Comparison of ENCODE assay signal across 8 cellular contexts in the genomic region with DNA sequence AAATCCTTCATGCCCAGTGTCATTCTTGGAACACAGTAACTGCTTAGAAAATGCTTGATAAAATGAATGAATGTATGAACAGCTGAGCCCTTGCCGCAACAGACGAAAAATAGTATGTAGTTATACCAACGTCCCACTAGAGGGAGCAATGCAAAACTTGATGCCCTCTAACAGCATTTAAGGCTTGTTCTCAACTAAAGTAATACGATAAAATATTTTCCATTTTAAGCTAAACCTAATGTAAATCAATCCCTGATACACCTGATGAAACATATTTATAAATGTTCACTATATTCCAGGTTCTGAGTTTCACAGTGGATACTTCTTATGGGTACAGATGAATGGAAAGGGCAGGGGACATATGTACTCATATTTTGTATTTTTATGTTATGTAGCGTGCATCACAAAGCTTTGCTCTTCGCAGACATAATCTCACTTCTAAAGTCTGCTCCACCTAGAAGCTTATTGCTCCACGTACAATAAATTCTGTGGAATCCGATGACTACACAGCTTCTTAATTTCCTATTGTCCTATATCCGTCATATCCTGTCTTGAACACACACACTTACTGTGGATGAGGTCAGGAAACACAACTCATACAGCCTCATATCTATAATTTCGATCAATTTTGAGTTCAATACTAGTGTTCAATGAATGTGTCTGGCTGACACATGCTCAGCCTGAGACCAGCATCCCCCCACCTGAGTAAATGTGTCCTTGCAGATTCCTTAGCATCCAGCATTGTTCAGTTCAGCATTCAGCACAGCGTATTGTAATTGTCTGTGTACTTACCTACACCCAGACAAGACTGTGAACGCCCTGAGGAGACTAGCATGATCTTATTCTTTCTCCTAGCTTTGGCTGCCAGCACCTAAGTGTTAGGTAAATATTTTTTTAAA. TPM values are rescaled to one million over a fixed set of nuclear protein-coding genes. Genes with fewer than 3 reads are reported as not detected.
A peak's percentile ranks its signal among the peaks of the same experiment; 100 is the strongest.
DNase-seq lines count a peak whose midpoint lies in the region; ATAC-seq and TF ChIP-seq lines count a peak whose summit lies in the region.

No MANE protein-coding gene starts in this region.

- H3K4me1 Mint-ChIP-seq in MCF 10A (ENCODE audit: insufficient read depth, unreplicated experiment) = peaks cover 38% of the 10 kb centered on the region

- H3K27ac ChIP-seq in 22Rv1 (peak overlapping the region; percentile 57), left lung (no peak overlapping the region), upper lobe of left lung (no peak overlapping the region)

- TF ChIP-seq CTCF in 22Rv1 (IDR thresholded peaks at IDR 0.05) (peak; percentile 98), MCF 10A (IDR thresholded peaks at IDR 0.05; ENCODE audit: unreplicated experiment) (peak; percentile 98), left lung (IDR thresholded peaks at IDR 0.05) (peak; percentile 63 to 77), upper lobe of left lung (IDR thresholded peaks at IDR 0.05) (peak; percentile 51 to 72 (median 60))

- TF ChIP-seq POLR2A in upper lobe of left lung (IDR thresholded peaks at IDR 0.05) = no peak

- POLR2A ChIA-PET in MCF 10A (lab: Yijun Ruan, JAX) = interaction anchor here (0.6 to 21.0 kb wide), 22 partner anchors 11 to 1560 kb away, joined by 3 to 1382 read pairs (median 4); a partner anchor contains a TSS

- H3K4me3 ChIP-seq in left lung (no peak overlapping the region), upper lobe of left lung (no peak overlapping the region)

- peaks cover 7% of the 10 kb centered on the region for H3K9me3 Mint-ChIP-seq in MCF 10A (ENCODE audit: unreplicated experiment)

- H3K27me3 ChIP-seq in left lung = peaks cover 0 to 37% of the 10 kb centered on the region in 2 donors
- H3K27me3 ChIP-seq in upper lobe of left lung = no peaks in the 10 kb centered on the region

- peak overlapping the region; percentile 32 for H3K27ac Mint-ChIP-seq in MCF 10A (ENCODE audit: low read depth, unreplicated experiment)

- 33 to 36% methylated on average over 12 of the region's 12 CpGs for WGBS in upper lobe of left lung, 2 donors

- no peaks in the 10 kb centered on the region for H3K9me3 ChIP-seq in left lung
- no peaks in the 10 kb centered on the region for H3K9me3 ChIP-seq in upper lobe of left lung

- TF ChIP-seq EP300 in upper lobe of left lung (IDR thresholded peaks at IDR 0.05) = no peak

- ATAC-seq in HG03066 (IDR thresholded peaks at IDR 0.05; ENCODE audit: low read depth, unreplicated experiment) (peak; percentile 40), left lung (peak; percentile 69), upper lobe of left lung (ENCODE audit: low FRiP score in 2 of 2) (peak; percentile 54 to 63), HG03520 (IDR thresholded peaks at IDR 0.05; ENCODE audit: unreplicated experiment) (no peak)

- no peaks in the 10 kb centered on the region for H3K27me3 Mint-ChIP-seq in MCF 10A (ENCODE audit: insufficient read depth, unreplicated experiment)

- CTCF ChIA-PET in MCF 10A (lab: Yijun Ruan, JAX) = interaction anchor here (0.5 to 30.3 kb wide), 58 partner anchors 5 to 1949 kb away, joined by 3 to 1144 read pairs (median 4); a partner anchor contains a TSS

- peak; percentile 94 for DNase-seq in ELR (ENCODE audit: low read depth)
- peak; percentile 48 for DNase-seq in NOMO-1 treated with DMSO at 0.1 percent for 48 hours (lab: John Stamatoyannopoulos, UW; ENCODE audit: unreplicated experiment)
- peak; percentile 89 for DNase-seq in MCF 10A (ENCODE audit: unreplicated experiment)
- DNase-seq in left lung = no peak
- DNase-seq in upper lobe of left lung = no peak

- H3K4me1 ChIP-seq in left lung (peaks cover 0 to 16% of the 10 kb centered on the region in 2 donors), upper lobe of left lung (peaks cover 0 to 17% (median 10%) of the 10 kb centered on the region in 4 donors)

- H3K36me3 ChIP-seq in left lung (no peaks in the 10 kb centered on the region), upper lobe of left lung (no peaks in the 10 kb centered on the region)

- BruUV-seq in MCF 10A (replicated peaks; lab: Mats Ljungman, UMichigan) = TSS peak; percentile 22

- intact Hi-C loops in MCF 10A (cut with micrococcal nuclease) = loop anchor here (1.0 to 2.0 kb wide), 2 partner anchors 15 to 39 kb away; a partner anchor contains a TSS
- intact Hi-C loops in left lung (cut with DNase I) = no loop called here

- H3K4me3 Mint-ChIP-seq in MCF 10A (ENCODE audit: unreplicated experiment) = no peak overlapping the region

- no peaks in the 10 kb centered on the region for H3K36me3 Mint-ChIP-seq in MCF 10A (ENCODE audit: insufficient read depth, unreplicated experiment)

RNA-seq across cellular contexts. Expression of a gene that starts 4.4 kb away (rescaled TPM):
- total RNA-seq in MCF 10A (2022) (20.4 and 23.8 TPM in 2 replicates), left lung (1 to 10 TPM; 4.1 to 7.2 TPM), upper lobe of left lung (1 to 10 TPM; 2.4 to 9.4 (median 7.9) TPM)

RNA-seq across cellular contexts. Expression of a gene that starts 17.4 kb away (rescaled TPM):
- total RNA-seq in MCF 10A (2022) = 87.8 and 106 TPM in 2 replicates
- total RNA-seq in left lung = 10 to 100 TPM; 15.7 to 26.5 TPM
- total RNA-seq in upper lobe of left lung = 10 to 100 TPM; 11.5 to 36.3 (median 20.0) TPM

RNA-seq across cellular contexts. Expression of a gene that starts 39.0 kb away (rescaled TPM):
- total RNA-seq in MCF 10A (2022) (6.8 and 7.1 TPM in 2 replicates), left lung (1 to 10 TPM; 1.8 to 2.2 TPM), upper lobe of left lung (1 to 10 TPM in 5 of 6 donors, under 1 TPM in 1; 0.89 to 3.2 (median 1.8) TPM)

Comparison
In these comparisons a context has a peak if more than half of its experiments do, and no peak if none do; other contexts are left out.
1. DNase-seq: peak in ELR (single experiment), NOMO-1 treated with DMSO at 0.1 percent for 48 hours (single experiment) and MCF 10A (single experiment); none in left lung (0 of 2) and upper lobe of left lung (0 of 2).
2. Peak in every context shown above with its lines, with median percentiles within 50 percentile points of each other: CTCF ChIP-seq.